4 cellular contexts compared by ENCODE assay signal in genomic region chr7:150615221-150615755, GRCh38. TPM values are rescaled to one million over a fixed set of nuclear protein-coding genes. Genes with fewer than 3 reads are reported as not detected.
"Had no signal": no experiment of that assay in that cellular context is flagged by ENCODE, and none has a peak within 500 bp of the region (broad histone marks: within the 10 kb centered on the region; RNA-seq: fewer than 3 reads in every experiment).

No MANE protein-coding gene starts in this region.

RNA-seq across cellular contexts. Expression of gene GIMAP6, which starts 16.9 kb away (rescaled TPM):
- total RNA-seq: astrocyte, epithelial cell of proximal tubule, foreskin keratinocyte had no signal

RNA-seq across cellular contexts. Expression of gene GIMAP4, which starts 48.1 kb away (rescaled TPM):
- total RNA-seq: astrocyte, epithelial cell of proximal tubule, fibroblast of lung, foreskin keratinocyte had no signal
